ENCODE assay signal across 8 cellular contexts in genomic region chr1:235883261-235883927, GRCh38. TPM values are rescaled to one million over a fixed set of nuclear protein-coding genes. Genes with fewer than 3 reads are reported as not detected.
DNase-seq lines count a peak whose midpoint lies in the region; ATAC-seq, FAIRE-seq and TF ChIP-seq lines count a peak whose summit lies in the region.

No MANE protein-coding gene starts in this region.

- H3K4me3 Mint-ChIP-seq in activated T-helper 1 cell treated with anti-CD3 and anti-CD28 coated beads, Interleukin-12 subunit alpha, Interleukin-12 subunit beta, Interleukin-2, Interleukin-4 antibody, amounts not matched to agents 30 ng/mL and 10 ng/mL and 1 ng/mL, durations not matched to agents 14 hours and 24 hours and 36 hours, result peak overlapping the region; percentile 81

- intact Hi-C loops in activated T-helper 1 cell treated with anti-CD3 and anti-CD28 coated beads, Interleukin-12 subunit alpha, Interleukin-12 subunit beta, Interleukin-2, Interleukin-4 antibody, amounts not matched to agents 30 ng/mL and 10 ng/mL and 1 ng/mL, durations not matched to agents 14 hours and 24 hours and 36 hours (cut with micrococcal nuclease), result loop anchor here (1.0 to 10.0 kb wide), 3 partner anchors 10 to 401 kb away; partner anchors contain the start of gene ERO1B

- DNase-seq in GM04503 (ENCODE audit: low read depth) (peak; percentile 100), HK-2 (ENCODE audit: unreplicated experiment) (peak; percentile 82), frontal cortex (ENCODE audit: low spot score in 2 of 2) (peak; percentile 34 to 75), retinal pigment epithelial cell (ENCODE audit: low read depth) (peak; percentile 90), SIG-M5 treated with dmso at 0.1 percent for 504 hours (lab: John Stamatoyannopoulos, UW; ENCODE audit: unreplicated experiment) (no peak)
- DNase-seq in activated T-helper 1 cell treated with anti-CD3 and anti-CD28 coated beads, Interleukin-12 subunit alpha, Interleukin-12 subunit beta, Interleukin-2, Interleukin-4 antibody, amounts not matched to agents 30 ng/mL and 10 ng/mL and 1 ng/mL, durations not matched to agents 14 hours and 24 hours and 36 hours (ENCODE audit: low spot score), result no peak
- no peak for DNase-seq in activated naive CD4-positive, alpha-beta T cell treated with anti-CD3 and anti-CD28 coated beads, Interleukin-2, amount 50 U/mL, for 16 hours

- FAIRE-seq in frontal cortex (lab: Jason Lieb, UNC), result no peak

- H3K4me3 ChIP-seq in retinal pigment epithelial cell (ENCODE audit: low read length), result peak overlapping the region; percentile 0

- H3K27me3 Mint-ChIP-seq in activated T-helper 1 cell treated with anti-CD3 and anti-CD28 coated beads, Interleukin-12 subunit alpha, Interleukin-12 subunit beta, Interleukin-2, Interleukin-4 antibody, amounts not matched to agents 30 ng/mL and 10 ng/mL and 1 ng/mL, durations not matched to agents 14 hours and 24 hours and 36 hours (ENCODE audit: insufficient read depth), result no peaks in the 10 kb centered on the region

- peak overlapping the region; percentile 89 for H3K27ac Mint-ChIP-seq in activated T-helper 1 cell treated with anti-CD3 and anti-CD28 coated beads, Interleukin-12 subunit alpha, Interleukin-12 subunit beta, Interleukin-2, Interleukin-4 antibody, amounts not matched to agents 30 ng/mL and 10 ng/mL and 1 ng/mL, durations not matched to agents 14 hours and 24 hours and 36 hours

- no peak for ATAC-seq in HG03460 (IDR thresholded peaks at IDR 0.05; ENCODE audit: unreplicated experiment)

- peaks cover under 1% of the 10 kb centered on the region for H3K9me3 Mint-ChIP-seq in activated T-helper 1 cell treated with anti-CD3 and anti-CD28 coated beads, Interleukin-12 subunit alpha, Interleukin-12 subunit beta, Interleukin-2, Interleukin-4 antibody, amounts not matched to agents 30 ng/mL and 10 ng/mL and 1 ng/mL, durations not matched to agents 14 hours and 24 hours and 36 hours

- H3K4me1 Mint-ChIP-seq in activated T-helper 1 cell treated with anti-CD3 and anti-CD28 coated beads, Interleukin-12 subunit alpha, Interleukin-12 subunit beta, Interleukin-2, Interleukin-4 antibody, amounts not matched to agents 30 ng/mL and 10 ng/mL and 1 ng/mL, durations not matched to agents 14 hours and 24 hours and 36 hours (ENCODE audit: low read depth), result peaks cover 78% of the 10 kb centered on the region

- peaks cover 7% of the 10 kb centered on the region for H3K36me3 Mint-ChIP-seq in activated T-helper 1 cell treated with anti-CD3 and anti-CD28 coated beads, Interleukin-12 subunit alpha, Interleukin-12 subunit beta, Interleukin-2, Interleukin-4 antibody, amounts not matched to agents 30 ng/mL and 10 ng/mL and 1 ng/mL, durations not matched to agents 14 hours and 24 hours and 36 hours (ENCODE audit: low read depth)

- TF ChIP-seq CTCF in retinal pigment epithelial cell (conservative IDR thresholded peaks at IDR 0.05; ENCODE audit: low read depth, low read length), result no peak

RNA-seq across cellular contexts. Expression of gene LYST, which starts 16.7 kb away (rescaled TPM):
- 144 and 145 TPM in 2 replicates for total RNA-seq in activated T-helper 1 cell treated with anti-CD3 and anti-CD28 coated beads, Interleukin-12 subunit alpha, Interleukin-12 subunit beta, Interleukin-2, Interleukin-4 antibody, amounts not matched to agents 30 ng/mL and 10 ng/mL and 1 ng/mL, durations not matched to agents 14 hours and 24 hours and 36 hours
- 66.0 TPM for total RNA-seq in frontal cortex

Comparison
In these comparisons a context has a peak if more than half of its experiments do, and no peak if none do; other contexts are left out.
1. DNase-seq: peak in GM04503 (single experiment), HK-2 (single experiment), frontal cortex (2 of 2) and retinal pigment epithelial cell (single experiment); none in activated T-helper 1 cell treated with anti-CD3 and anti-CD28 coated beads, Interleukin-12 subunit alpha, Interleukin-12 subunit beta, Interleukin-2, Interleukin-4 antibody, amounts not matched to agents 30 ng/mL and 10 ng/mL and 1 ng/mL, durations not matched to agents 14 hours and 24 hours and 36 hours (single experiment), SIG-M5 treated with dmso at 0.1 percent for 504 hours (single experiment) and activated naive CD4-positive, alpha-beta T cell treated with anti-CD3 and anti-CD28 coated beads, Interleukin-2, amount 50 U/mL, for 16 hours (single experiment).